ENCODE assay signal across 19 cellular contexts in genomic region chr15:70357453-70357852, GRCh38.
"Had no signal": no experiment of that assay in that cellular context is flagged by ENCODE, and none has a peak within 500 bp of the region (broad histone marks: within the 10 kb centered on the region; RNA-seq: fewer than 3 reads in every experiment).

No MANE protein-coding gene starts in this region.

- H3K9me3 ChIP-seq: breast epithelium, heart left ventricle, prostate gland, testis had no signal

- H3K36me3 Mint-ChIP-seq: activated naive CD8-positive, alpha-beta T cell treated with anti-CD3 and anti-CD28 coated beads, Interleukin-2, amount 10 ng/mL, durations not matched to agents 7 days and 5 days; memory B cell; naive B cell had no signal

- H3K4me1 Mint-ChIP-seq: activated CD4-positive, alpha-beta memory T cell treated with anti-CD3 and anti-CD28 coated beads, Interleukin-2, amount 10 ng/mL, durations not matched to agents 7 days and 5 days; activated CD4-positive, alpha-beta T cell treated with anti-CD3 and anti-CD28 coated beads, Interleukin-2, amount 10 ng/mL, durations not matched to agents 24 days and 14 days; activated naive CD8-positive, alpha-beta T cell treated with anti-CD3 and anti-CD28 coated beads, Interleukin-2, amount 10 ng/mL, durations not matched to agents 7 days and 5 days; T-helper 17 cell had no signal

- H3K27me3 ChIP-seq: breast epithelium, testis had no signal

- H3K9me3 Mint-ChIP-seq: activated CD4-positive, alpha-beta memory T cell treated with anti-CD3 and anti-CD28 coated beads, Interleukin-2, amount 10 ng/mL, durations not matched to agents 7 days and 5 days; activated CD4-positive, alpha-beta T cell treated with anti-CD3 and anti-CD28 coated beads, Interleukin-2, amount 10 ng/mL, durations not matched to agents 24 days and 14 days; activated naive CD8-positive, alpha-beta T cell treated with anti-CD3 and anti-CD28 coated beads, Interleukin-2, amount 10 ng/mL, durations not matched to agents 7 days and 5 days; memory B cell had no signal

- H3K4me3 ChIP-seq: breast epithelium, heart left ventricle, prostate gland, testis had no signal

- H3K27ac ChIP-seq: breast epithelium, epithelial cell of prostate, heart left ventricle, prostate gland, testis had no signal

- H3K36me3 ChIP-seq: breast epithelium, heart left ventricle, prostate gland had no signal

- H3K4me1 ChIP-seq: breast epithelium, heart left ventricle, prostate gland, testis had no signal

- H3K27ac Mint-ChIP-seq: activated CD4-positive, alpha-beta memory T cell treated with anti-CD3 and anti-CD28 coated beads, Interleukin-2, amount 10 ng/mL, durations not matched to agents 7 days and 5 days; activated CD4-positive, alpha-beta T cell treated with anti-CD3 and anti-CD28 coated beads, Interleukin-2, amount 10 ng/mL, durations not matched to agents 24 days and 14 days; activated naive CD8-positive, alpha-beta T cell treated with anti-CD3 and anti-CD28 coated beads, Interleukin-2, amount 10 ng/mL, durations not matched to agents 7 days and 5 days; memory B cell; T-helper 17 cell had no signal

- H3K4me3 Mint-ChIP-seq: activated CD4-positive, alpha-beta memory T cell treated with anti-CD3 and anti-CD28 coated beads, Interleukin-2, amount 10 ng/mL, durations not matched to agents 7 days and 5 days; activated CD4-positive, alpha-beta T cell treated with anti-CD3 and anti-CD28 coated beads, Interleukin-2, amount 10 ng/mL, durations not matched to agents 24 days and 14 days; activated naive CD8-positive, alpha-beta T cell treated with anti-CD3 and anti-CD28 coated beads, Interleukin-2, amount 10 ng/mL, durations not matched to agents 7 days and 5 days; memory B cell; naive B cell; T-helper 17 cell had no signal

- DNase-seq: activated CD4-positive, alpha-beta memory T cell treated with anti-CD3 and anti-CD28 coated beads, Interleukin-2, amount 10 ng/mL, durations not matched to agents 7 days and 5 days; activated CD4-positive, alpha-beta T cell treated with anti-CD3 and anti-CD28 coated beads, Interleukin-2, amount 10 ng/mL, durations not matched to agents 24 days and 14 days; activated naive CD4-positive, alpha-beta T cell treated with Interleukin-2 at 50 U/mL for 16 hours; activated naive CD8-positive, alpha-beta T cell treated with anti-CD3 and anti-CD28 coated beads, Interleukin-2, amount 10 ng/mL, durations not matched to agents 7 days and 5 days; activated T-cell treated with anti-CD3 and anti-CD28 coated beads, Interleukin-2, amount 50 U/mL, for 48 hours; amniotic stem cell; cortex of kidney; left cardiac atrium; naive B cell; stimulated activated CD4-positive, alpha-beta T cell treated with anti-CD3 and anti-CD28 coated beads, Interleukin-2, amount 100 ng/mL, for 48 hours; stimulated activated naive CD4-positive, alpha-beta T cell; SW 1271; T-helper 17 cell; testis had no signal
